Comparison of ENCODE assay signal across 26 cellular contexts in genomic region chr2:232094883-232095282, GRCh38.
"Had no signal": no experiment of that assay in that cellular context is flagged by ENCODE, and none has a peak within 500 bp of the region (broad histone marks: within the 10 kb centered on the region; RNA-seq: fewer than 3 reads in every experiment).

No MANE protein-coding gene starts in this region.

- DNase-seq: colonic mucosa; cortex of kidney; effector CD8-positive, alpha-beta T cell; effector memory CD8-positive, alpha-beta T cell; foreskin keratinocyte; heart left ventricle; hypothalamus; immature natural killer cell; islet precursor cell; kidney; kidney glomerular epithelial cell; left colon; left ventricle myocardium inferior; lower lobe of right lung; mesenchymal stem cell; mucosa of descending colon; naive B cell; naive thymus-derived CD8-positive, alpha-beta T cell had no signal

- H3K4me3 ChIP-seq: colonic mucosa, esophagus muscularis mucosa, gastroesophageal sphincter, heart left ventricle, hepatocyte, left ventricle myocardium inferior, lower lobe of right lung, mucosa of descending colon had no signal

- H3K27me3 Mint-ChIP-seq: dendritic cell treated with granulocyte-macrophage colony-stimulating factor and Interleukin-4, amounts not matched to agents 40 ng/mL and 50 ng/mL, for 4 days; effector memory CD8-positive, alpha-beta T cell; naive B cell; naive thymus-derived CD8-positive, alpha-beta T cell had no signal

- H3K4me1 ChIP-seq: colonic mucosa, esophagus muscularis mucosa, foreskin keratinocyte, gastroesophageal sphincter, heart left ventricle, left ventricle myocardium inferior, lower lobe of right lung had no signal

- H3K79me2 ChIP-seq: hepatocyte had no signal

- H2AFZ ChIP-seq: hepatocyte had no signal

- H3K4me1 Mint-ChIP-seq: mesothelial cell of epicardium had no signal

- FAIRE-seq: endothelial cell of umbilical vein had no signal

- H3K27me3 ChIP-seq: colonic mucosa, esophagus muscularis mucosa, foreskin keratinocyte, gastroesophageal sphincter, heart left ventricle, hepatocyte had no signal

- H3K27ac Mint-ChIP-seq: dendritic cell treated with granulocyte-macrophage colony-stimulating factor and Interleukin-4, amounts not matched to agents 40 ng/mL and 50 ng/mL, for 4 days; effector memory CD8-positive, alpha-beta T cell; endodermal cell; immature natural killer cell; mesothelial cell of epicardium; naive B cell; naive thymus-derived CD8-positive, alpha-beta T cell had no signal

- H3K9me3 ChIP-seq: colonic mucosa, lower lobe of right lung had no signal

- H3K27ac ChIP-seq: colonic mucosa, esophagus muscularis mucosa, foreskin keratinocyte, gastroesophageal sphincter, heart left ventricle, hepatocyte, left ventricle myocardium inferior, lower lobe of right lung had no signal

- H3K36me3 ChIP-seq: colonic mucosa, lower lobe of right lung had no signal

- H3K4me3 Mint-ChIP-seq: dendritic cell treated with granulocyte-macrophage colony-stimulating factor and Interleukin-4, amounts not matched to agents 40 ng/mL and 50 ng/mL, for 4 days; effector memory CD8-positive, alpha-beta T cell; endodermal cell; immature natural killer cell; mesothelial cell of epicardium; naive B cell; naive thymus-derived CD8-positive, alpha-beta T cell had no signal

- ATAC-seq: effector memory CD8-positive, alpha-beta T cell; foreskin keratinocyte; gastroesophageal sphincter; heart left ventricle; left colon; left lobe of liver; lower lobe of right lung; mucosa of descending colon; naive thymus-derived CD8-positive, alpha-beta T cell had no signal

- H3K4me2 ChIP-seq: hepatocyte had no signal
